ENCODE assay signal across 8 cellular contexts in genomic region chr17:43359469-43360105, GRCh38. TPM values are rescaled to one million over a fixed set of nuclear protein-coding genes. Genes with fewer than 3 reads are reported as not detected.
DNase-seq lines count a peak whose midpoint lies in the region; ATAC-seq and TF ChIP-seq lines count a peak whose summit lies in the region.

No MANE protein-coding gene starts in this region.

- H3K4me3 Mint-ChIP-seq in T-helper 1 cell treated with Interleukin-12 subunit alpha and Interleukin-12 subunit beta and Interleukin-4 antibody, amounts not matched to agents 30 μg/mL and 1 μg/mL, for 36 hours, result peak overlapping the region; percentile 93
- H3K4me3 Mint-ChIP-seq in activated CD8-positive, alpha-beta T cell treated with anti-CD3 and anti-CD28 coated beads for 36 hours, result peak overlapping the region; percentile 83
- H3K4me3 Mint-ChIP-seq in immature natural killer cell, result peak overlapping the region; percentile 93 to 97 (median 94)

- peak overlapping the region; percentile 79 to 86 for H3K4me3 ChIP-seq in stomach smooth muscle (ENCODE audit: low read length in 2 of 2)

- no peaks in the 10 kb centered on the region for H3K9me3 Mint-ChIP-seq in T-helper 1 cell treated with Interleukin-12 subunit alpha and Interleukin-12 subunit beta and Interleukin-4 antibody, amounts not matched to agents 30 μg/mL and 1 μg/mL, for 36 hours
- no peaks in the 10 kb centered on the region for H3K9me3 Mint-ChIP-seq in activated CD8-positive, alpha-beta T cell treated with anti-CD3 and anti-CD28 coated beads for 36 hours
- peaks cover 0 to 2% (median 0%) of the 10 kb centered on the region in 6 donors for H3K9me3 Mint-ChIP-seq in immature natural killer cell

- H3K27me3 ChIP-seq in stomach smooth muscle (ENCODE audit: control insufficient read depth in 1 of 2, insufficient read depth in 2 of 2, low read length in 2 of 2), result no peaks in the 10 kb centered on the region

- peaks cover 31% of the 10 kb centered on the region for H3K4me1 Mint-ChIP-seq in T-helper 1 cell treated with Interleukin-12 subunit alpha and Interleukin-12 subunit beta and Interleukin-4 antibody, amounts not matched to agents 30 μg/mL and 1 μg/mL, for 36 hours (ENCODE audit: low read depth)
- H3K4me1 Mint-ChIP-seq in activated CD8-positive, alpha-beta T cell treated with anti-CD3 and anti-CD28 coated beads for 36 hours (ENCODE audit: low read depth), result peaks cover 36% of the 10 kb centered on the region
- H3K4me1 Mint-ChIP-seq in immature natural killer cell, result peaks cover 11 to 24% of the 10 kb centered on the region in 2 donors

- DNase-seq in T-helper 1 cell (no peak), immature natural killer cell (no peak), Ammon's horn (ENCODE audit: low spot score) (no peak), NCI-H226 (no peak), NCI-H345 treated with DMSO at 0.1 percent for 48 hours (lab: John Stamatoyannopoulos, UW; ENCODE audit: unreplicated experiment) (no peak)
- no peak for DNase-seq in activated CD8-positive, alpha-beta T cell treated with anti-CD3 and anti-CD28 coated beads for 36 hours

- H3K9me3 ChIP-seq in stomach smooth muscle (ENCODE audit: control insufficient read depth in 2 of 2, low read length in 2 of 2), result no peaks in the 10 kb centered on the region

- ATAC-seq in activated CD8-positive, alpha-beta T cell treated with anti-CD3 and anti-CD28 coated beads for 36 hours, result no peak

- intact Hi-C loops in activated CD8-positive, alpha-beta T cell treated with anti-CD3 and anti-CD28 coated beads for 36 hours (cut with micrococcal nuclease), result loop anchor here (1.0 kb wide), 1 partner anchor 9 kb away; no protein-coding TSS in a partner anchor

- no peaks in the 10 kb centered on the region for H3K36me3 ChIP-seq in stomach smooth muscle (ENCODE audit: control insufficient read depth in 2 of 2, insufficient read depth in 2 of 2, low read length in 2 of 2)

- POLR2A ChIA-PET in activated CD8-positive, alpha-beta T cell treated with anti-CD3 and anti-CD28 coated beads for 36 hours (lab: Charles Lee), result interaction anchor here (0.9 to 8.3 kb wide), 9 partner anchors 10 to 124 kb away, joined by 3 to 199 read pairs (median 27); partner anchors contain the start of genes ARL4D and DHX8

- CTCF ChIA-PET in activated CD8-positive, alpha-beta T cell treated with anti-CD3 and anti-CD28 coated beads for 36 hours (lab: Charles Lee), result interaction anchor here (1.0 to 3.8 kb wide), 5 partner anchors 20 to 124 kb away, joined by 3 to 21 read pairs (median 7); partner anchors contain the start of gene DHX8

- H3K9ac ChIP-seq in stomach smooth muscle (ENCODE audit: low read length in 2 of 2), result peak overlapping the region; percentile 81 to 90

- peaks cover 4% of the 10 kb centered on the region for H3K36me3 Mint-ChIP-seq in T-helper 1 cell treated with Interleukin-12 subunit alpha and Interleukin-12 subunit beta and Interleukin-4 antibody, amounts not matched to agents 30 μg/mL and 1 μg/mL, for 36 hours (ENCODE audit: low read depth)
- peaks cover 4% of the 10 kb centered on the region for H3K36me3 Mint-ChIP-seq in activated CD8-positive, alpha-beta T cell treated with anti-CD3 and anti-CD28 coated beads for 36 hours (ENCODE audit: low read depth)
- no peaks in the 10 kb centered on the region for H3K36me3 Mint-ChIP-seq in immature natural killer cell

- TF ChIP-seq CTCF in activated CD8-positive, alpha-beta T cell treated with anti-CD3 and anti-CD28 coated beads for 36 hours (IDR thresholded peaks at IDR 0.05), result no peak

- peak overlapping the region; percentile 99 for H3K27ac Mint-ChIP-seq in T-helper 1 cell treated with Interleukin-12 subunit alpha and Interleukin-12 subunit beta and Interleukin-4 antibody, amounts not matched to agents 30 μg/mL and 1 μg/mL, for 36 hours
- H3K27ac Mint-ChIP-seq in activated CD8-positive, alpha-beta T cell treated with anti-CD3 and anti-CD28 coated beads for 36 hours, result peak overlapping the region; percentile 99
- H3K27ac Mint-ChIP-seq in immature natural killer cell, result peak overlapping the region; percentile 98 to 100 (median 100)

- H3K27me3 Mint-ChIP-seq in T-helper 1 cell treated with Interleukin-12 subunit alpha and Interleukin-12 subunit beta and Interleukin-4 antibody, amounts not matched to agents 30 μg/mL and 1 μg/mL, for 36 hours (ENCODE audit: low read depth), result no peaks in the 10 kb centered on the region
- H3K27me3 Mint-ChIP-seq in activated CD8-positive, alpha-beta T cell treated with anti-CD3 and anti-CD28 coated beads for 36 hours, result peaks cover 4% of the 10 kb centered on the region
- H3K27me3 Mint-ChIP-seq in immature natural killer cell (ENCODE audit: low read depth in 3 of 3), result peaks cover 18 to 25% (median 22%) of the 10 kb centered on the region in 3 donors

- peaks cover 11% of the 10 kb centered on the region for H3K4me1 ChIP-seq in stomach smooth muscle (ENCODE audit: control insufficient read depth, insufficient read depth, low read length)

- H3K27ac ChIP-seq in stomach smooth muscle (ENCODE audit: low read length), result peak overlapping the region; percentile 91

RNA-seq across cellular contexts. Expression of gene ARL4D, which starts 39.2 kb away (rescaled TPM):
- 1 to 10 TPM; 2.2 to 3.4 TPM for total RNA-seq in activated CD8-positive, alpha-beta T cell treated with anti-CD3 and anti-CD28 coated beads for 36 hours
- polyA plus RNA-seq in immature natural killer cell, result 1 to 10 TPM; 4.5 to 10.0 (median 9.9) TPM
